12 cellular contexts compared by ENCODE assay signal in genomic region chr5:164296603-164297080, GRCh38.
A peak's percentile ranks its signal among the peaks of the same experiment; 100 is the strongest.
DNase-seq lines count a peak whose midpoint lies in the region; TF ChIP-seq lines count a peak whose summit lies in the region.
"Had no signal": no experiment of that assay in that cellular context is flagged by ENCODE, and none has a peak within 500 bp of the region (broad histone marks: within the 10 kb centered on the region; RNA-seq: fewer than 3 reads in every experiment).

No MANE protein-coding gene starts in this region.

- H3K27ac ChIP-seq in brain microvascular endothelial cell = no peak overlapping the region
- no peak overlapping the region for H3K27ac ChIP-seq in CD4-positive, alpha-beta memory T cell (ENCODE audit: low read depth, low read length)
- H3K27ac ChIP-seq: KMS-11 had no signal

- H3K36me3 ChIP-seq in MG63 (peaks cover 22% of the 10 kb centered on the region), brain microvascular endothelial cell (replicated peaks) (no peaks in the 10 kb centered on the region)
- no peaks in the 10 kb centered on the region for H3K36me3 ChIP-seq in CD4-positive, alpha-beta memory T cell (ENCODE audit: insufficient read depth, low read length)

- intact Hi-C loops in CD4-positive, alpha-beta memory T cell (cut with micrococcal nuclease) = no loop called here
- intact Hi-C loops in activated CD4-positive, alpha-beta T cell treated with anti-CD3 and anti-CD28 coated beads, Interleukin-2, amount 10 ng/mL, durations not matched to agents 24 days and 14 days (cut with micrococcal nuclease) = no loop called here

- H3K27ac Mint-ChIP-seq in CD4-positive, alpha-beta memory T cell = no peak overlapping the region
- H3K27ac Mint-ChIP-seq in activated CD4-positive, alpha-beta T cell treated with anti-CD3 and anti-CD28 coated beads, Interleukin-2, amount 10 ng/mL, durations not matched to agents 24 days and 14 days = no peak overlapping the region
- H3K27ac Mint-ChIP-seq in T-helper 2 cell treated with Interferon-gamma antibody and Interleukin-4, amounts not matched to agents 5 μg/mL and 100 μg/mL, for 36 hours = no peak overlapping the region
- H3K27ac Mint-ChIP-seq: activated naive CD8-positive, alpha-beta T cell treated with anti-CD3 and anti-CD28 coated beads, Interleukin-2, amount 10 ng/mL, durations not matched to agents 7 days and 5 days had no signal

- no peak overlapping the region for H3K4me3 Mint-ChIP-seq in CD4-positive, alpha-beta memory T cell
- no peak overlapping the region for H3K4me3 Mint-ChIP-seq in activated CD4-positive, alpha-beta T cell treated with anti-CD3 and anti-CD28 coated beads, Interleukin-2, amount 10 ng/mL, durations not matched to agents 24 days and 14 days
- no peak overlapping the region for H3K4me3 Mint-ChIP-seq in T-helper 2 cell treated with Interferon-gamma antibody and Interleukin-4, amounts not matched to agents 5 μg/mL and 100 μg/mL, for 36 hours
- H3K4me3 Mint-ChIP-seq: activated naive CD8-positive, alpha-beta T cell treated with anti-CD3 and anti-CD28 coated beads, Interleukin-2, amount 10 ng/mL, durations not matched to agents 7 days and 5 days had no signal

- no peaks in the 10 kb centered on the region for H3K36me3 Mint-ChIP-seq in CD4-positive, alpha-beta memory T cell
- H3K36me3 Mint-ChIP-seq in activated CD4-positive, alpha-beta T cell treated with anti-CD3 and anti-CD28 coated beads, Interleukin-2, amount 10 ng/mL, durations not matched to agents 24 days and 14 days (ENCODE audit: low read depth) = no peaks in the 10 kb centered on the region
- H3K36me3 Mint-ChIP-seq in T-helper 2 cell treated with Interferon-gamma antibody and Interleukin-4, amounts not matched to agents 5 μg/mL and 100 μg/mL, for 36 hours (ENCODE audit: low read depth) = no peaks in the 10 kb centered on the region
- H3K36me3 Mint-ChIP-seq: activated naive CD8-positive, alpha-beta T cell treated with anti-CD3 and anti-CD28 coated beads, Interleukin-2, amount 10 ng/mL, durations not matched to agents 7 days and 5 days had no signal

- H3K4me3 ChIP-seq in MG63 (peak overlapping the region; percentile 60), brain microvascular endothelial cell (ENCODE audit: low read depth, low read length) (peak overlapping the region; percentile 29), iPS-18c (ENCODE audit: insufficient read depth, low read depth, low read length) (peak overlapping the region; percentile 34; the same call in 1 of the 2 replicates)
- H3K4me3 ChIP-seq in CD4-positive, alpha-beta memory T cell (ENCODE audit: low read length in 2 of 2) = no peak overlapping the region

- H3K9me3 ChIP-seq in MG63 (0 out of 2 replicates have a peak, but pooled peaks cover 2% of the 10 kb centered on the region), iPS-18c (ENCODE audit: control insufficient read depth, insufficient read depth, low read length) (no peaks in the 10 kb centered on the region)
- H3K9me3 ChIP-seq in CD4-positive, alpha-beta memory T cell (ENCODE audit: control insufficient read depth in 1 of 2, low read length in 2 of 2) = no peaks in the 10 kb centered on the region

- TF ChIP-seq CTCF in brain microvascular endothelial cell (IDR thresholded peaks at IDR 0.05; ENCODE audit: low read depth, low read length, missing control alignments) = no peak

- in situ Hi-C loops in brain microvascular endothelial cell (cut with HindIII; ENCODE audit: low pct_ligation_motif_present, low sequenced_read_pairs) = no loop called here

- CTCF ChIA-PET in CD4-positive, alpha-beta memory T cell (lab: Charles Lee; ENCODE audit: partially characterized antibody) = no interaction called here

- no peaks in the 10 kb centered on the region for H3K27me3 ChIP-seq in MG63
- no peaks in the 10 kb centered on the region for H3K27me3 ChIP-seq in brain microvascular endothelial cell (replicated peaks)
- H3K27me3 ChIP-seq in CD4-positive, alpha-beta memory T cell (ENCODE audit: insufficient read depth, low read length) = no peaks in the 10 kb centered on the region

- no peaks in the 10 kb centered on the region for H3K4me1 ChIP-seq in CD4-positive, alpha-beta memory T cell (ENCODE audit: insufficient read depth, low read length)

- H3K9me3 Mint-ChIP-seq in CD4-positive, alpha-beta memory T cell = peaks cover 0 to 11% (median 4%) of the 10 kb centered on the region in 8 donors
- H3K9me3 Mint-ChIP-seq in activated CD4-positive, alpha-beta T cell treated with anti-CD3 and anti-CD28 coated beads, Interleukin-2, amount 10 ng/mL, durations not matched to agents 24 days and 14 days = no peaks in the 10 kb centered on the region
- peaks cover 8% of the 10 kb centered on the region for H3K9me3 Mint-ChIP-seq in T-helper 2 cell treated with Interferon-gamma antibody and Interleukin-4, amounts not matched to agents 5 μg/mL and 100 μg/mL, for 36 hours

- H3K27me3 Mint-ChIP-seq in CD4-positive, alpha-beta memory T cell = no peaks in the 10 kb centered on the region
- H3K27me3 Mint-ChIP-seq in activated CD4-positive, alpha-beta T cell treated with anti-CD3 and anti-CD28 coated beads, Interleukin-2, amount 10 ng/mL, durations not matched to agents 24 days and 14 days = no peaks in the 10 kb centered on the region
- no peaks in the 10 kb centered on the region for H3K27me3 Mint-ChIP-seq in T-helper 2 cell treated with Interferon-gamma antibody and Interleukin-4, amounts not matched to agents 5 μg/mL and 100 μg/mL, for 36 hours (ENCODE audit: low read depth)
- H3K27me3 Mint-ChIP-seq: activated naive CD8-positive, alpha-beta T cell treated with anti-CD3 and anti-CD28 coated beads, Interleukin-2, amount 10 ng/mL, durations not matched to agents 7 days and 5 days had no signal

- POLR2A ChIA-PET in CD4-positive, alpha-beta memory T cell (lab: Charles Lee; ENCODE audit: partially characterized antibody) = no interaction called here

- peak; percentile 92 for DNase-seq in MG63
- DNase-seq in brain microvascular endothelial cell = no peak
- DNase-seq in retina = peak; percentile 75
- no peak for DNase-seq in CD4-positive, alpha-beta memory T cell
- DNase-seq in activated CD4-positive, alpha-beta T cell treated with anti-CD3 and anti-CD28 coated beads, Interleukin-2, amount 10 ng/mL, durations not matched to agents 24 days and 14 days = no peak
- DNase-seq in T-helper 2 cell treated with Interferon-gamma antibody and Interleukin-4, amounts not matched to agents 5 μg/mL and 100 μg/mL, for 36 hours (ENCODE audit: low spot score) = no peak
- DNase-seq in NOMO-1 treated with DMSO at 0.1 percent for 48 hours (lab: John Stamatoyannopoulos, UW; ENCODE audit: unreplicated experiment) = no peak
- DNase-seq: activated naive CD8-positive, alpha-beta T cell treated with anti-CD3 and anti-CD28 coated beads, Interleukin-2, amount 10 ng/mL, durations not matched to agents 7 days and 5 days; NCI-H226; stimulated activated CD4-positive, alpha-beta T cell treated with anti-CD3 and anti-CD28 coated beads, Interleukin-1b, Interleukin-23, amount 100 ng/mL, for 48 hours had no signal

- no peaks in the 10 kb centered on the region for H3K4me1 Mint-ChIP-seq in CD4-positive, alpha-beta memory T cell
- H3K4me1 Mint-ChIP-seq in activated CD4-positive, alpha-beta T cell treated with anti-CD3 and anti-CD28 coated beads, Interleukin-2, amount 10 ng/mL, durations not matched to agents 24 days and 14 days = no peaks in the 10 kb centered on the region
- no peaks in the 10 kb centered on the region for H3K4me1 Mint-ChIP-seq in T-helper 2 cell treated with Interferon-gamma antibody and Interleukin-4, amounts not matched to agents 5 μg/mL and 100 μg/mL, for 36 hours (ENCODE audit: low read depth)
- H3K4me1 Mint-ChIP-seq: activated naive CD8-positive, alpha-beta T cell treated with anti-CD3 and anti-CD28 coated beads, Interleukin-2, amount 10 ng/mL, durations not matched to agents 7 days and 5 days had no signal

Comparison
In these comparisons a context has a peak if more than half of its experiments do, and no peak if none do; other contexts are left out.
1. DNase-seq: peak in MG63 (single experiment) and retina (single experiment); none in brain microvascular endothelial cell (single experiment), CD4-positive, alpha-beta memory T cell (0 of 5), activated CD4-positive, alpha-beta T cell treated with anti-CD3 and anti-CD28 coated beads, Interleukin-2, amount 10 ng/mL, durations not matched to agents 24 days and 14 days (single experiment), T-helper 2 cell treated with Interferon-gamma antibody and Interleukin-4, amounts not matched to agents 5 μg/mL and 100 μg/mL, for 36 hours (single experiment) and NOMO-1 treated with DMSO at 0.1 percent for 48 hours (single experiment).
2. H3K4me3 ChIP-seq: peak in MG63 (single experiment), brain microvascular endothelial cell (single experiment) and iPS-18c (single experiment); none in CD4-positive, alpha-beta memory T cell (0 of 2).